ENCODE assay signal across 12 cellular contexts in the genomic region with DNA sequence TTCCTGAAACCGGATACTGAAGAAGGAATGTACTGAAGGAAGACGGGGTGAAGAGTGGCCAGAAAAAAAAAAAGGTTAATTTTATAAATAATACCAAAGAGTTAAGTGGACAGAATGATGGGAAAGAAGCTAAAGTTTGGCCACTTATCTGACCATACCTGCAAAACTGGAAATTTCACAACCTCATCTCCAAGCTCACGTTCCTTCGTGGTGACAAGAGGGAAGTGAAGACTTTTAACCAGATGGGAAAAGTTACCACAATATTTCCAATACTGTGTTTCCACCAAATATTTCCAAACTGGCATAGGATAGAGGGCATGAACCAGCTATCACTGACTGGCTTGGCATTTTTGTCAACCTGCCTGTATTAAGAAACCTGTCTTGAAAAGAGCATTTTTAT. TPM values are rescaled to one million over a fixed set of nuclear protein-coding genes. Genes with fewer than 3 reads are reported as not detected.
DNase-seq lines count a peak whose midpoint lies in the region; ATAC-seq and TF ChIP-seq lines count a peak whose summit lies in the region.
"Had no signal": no experiment of that assay in that cellular context is flagged by ENCODE, and none has a peak within 500 bp of the region (broad histone marks: within the 10 kb centered on the region; RNA-seq: fewer than 3 reads in every experiment).

No MANE protein-coding gene starts in this region.

- H4K5ac ChIP-seq in IMR-90 (ENCODE audit: low read depth, low read length), result peak overlapping the region; percentile 30; the same call in 1 of the 2 replicates

- peaks cover 5 to 14% of the 10 kb centered on the region in 2 donors for H3K36me3 Mint-ChIP-seq in CD14-positive monocyte
- H3K36me3 Mint-ChIP-seq in chondrocyte (ENCODE audit: low read depth), result no peaks in the 10 kb centered on the region

- no peak overlapping the region for H2AFZ ChIP-seq in IMR-90 (replicated peaks; ENCODE audit: low read length, poor library complexity)

- peaks cover 93% of the 10 kb centered on the region for H3K4me1 Mint-ChIP-seq in CD14-positive monocyte
- peaks cover 73% of the 10 kb centered on the region for H3K4me1 Mint-ChIP-seq in chondrocyte (ENCODE audit: low read depth)

- H3K9ac ChIP-seq in IMR-90 (ENCODE audit: low read depth, low read length), result no peak overlapping the region

- peaks cover 15 to 70% of the 10 kb centered on the region in 2 experiments for H3K79me1 ChIP-seq in IMR-90 (ENCODE audit: low read depth in 1 of 2, low read length in 2 of 2)

- H3K9me3 ChIP-seq in IMR-90 (ENCODE audit: control insufficient read depth, insufficient read depth, low read length) (no peaks in the 10 kb centered on the region), prostate gland (no peaks in the 10 kb centered on the region)

- H3K27me3 Mint-ChIP-seq in CD14-positive monocyte (ENCODE audit: low read depth in 3 of 3), result no peaks in the 10 kb centered on the region
- H3K27me3 Mint-ChIP-seq in chondrocyte (ENCODE audit: low read depth), result no peaks in the 10 kb centered on the region

- H2BK15ac ChIP-seq in IMR-90 (ENCODE audit: low read depth, low read length), result peak overlapping the region; percentile 77; the same call in 2 of the 3 replicates

- no peak overlapping the region for H2AK9ac ChIP-seq in IMR-90 (replicated peaks; ENCODE audit: low read depth, low read length, poor library complexity)

- H2AK5ac ChIP-seq in IMR-90 (ENCODE audit: low read depth, low read length), result peak overlapping the region; percentile 79; the same call in 1 of the 2 replicates

- H3K4me2 ChIP-seq in IMR-90 (ENCODE audit: low read depth, low read length), result no peak overlapping the region

- intact Hi-C loops in CD14-positive monocyte (cut with micrococcal nuclease), result loop anchor here in 1 of 2 donors (10.0 kb wide), 1 partner anchor 1083 kb away; the partner anchor contains the start of gene NOCT
- intact Hi-C loops in IMR-90 (cut with micrococcal nuclease), result loop anchor here (5.0 kb wide), 1 partner anchor 35 kb away; no protein-coding TSS in a partner anchor
- intact Hi-C loops in prostate gland (cut with DNase I), result loop anchor here (5.0 kb wide), 1 partner anchor 55 kb away; the partner anchor contains the start of gene MAML3

- no CpG with 5 or more reads among the region's 4 CpGs for WGBS in IMR-90 (ENCODE audit: extremely low coverage in 2 of 2, insufficient read length in 1 of 2), 2 experiments
- WGBS in prostate gland, result 32% methylated on average over 4 of the region's 4 CpGs

- H3K23ac ChIP-seq in IMR-90 (ENCODE audit: low read depth, low read length), result peak overlapping the region; percentile 58; the same call in 1 of the 2 replicates

- no peak overlapping the region for H3K56ac ChIP-seq in IMR-90 (ENCODE audit: extremely low read depth, insufficient read depth, low read length)

- H2BK5ac ChIP-seq in IMR-90 (ENCODE audit: low read depth, low read length, poor library complexity, severe bottlenecking), result peak overlapping the region; percentile 53

- TF ChIP-seq RAD21 in IMR-90 (IDR thresholded peaks at IDR 0.05; ENCODE audit: low read length), result no peak

- H3K27ac Mint-ChIP-seq in CD14-positive monocyte (peak overlapping the region in 6 of 7 donors; percentile 92 to 99 (median 98)), chondrocyte (ENCODE audit: unreplicated experiment) (peak overlapping the region; percentile 62)
- H3K27ac Mint-ChIP-seq: stimulated activated naive B cell treated with anti-CD40 and anti-IgM and Interleukin-4, amounts not matched to agents 10 μg/mL and 1 μg/mL and 100 μg/mL, for 72 hours had no signal

- H2BK120ac ChIP-seq in IMR-90 (ENCODE audit: low read depth, low read length), result peak overlapping the region; percentile 74

- ATAC-seq in IMR-90 (ENCODE audit: low read depth), result no peak
- ATAC-seq in HG03457 (IDR thresholded peaks at IDR 0.05; ENCODE audit: unreplicated experiment), result no peak
- ATAC-seq: stimulated activated naive B cell treated with anti-CD40 and anti-IgM and Interleukin-4, amounts not matched to agents 10 μg/mL and 1 μg/mL and 100 μg/mL, for 72 hours had no signal

- H3K9me3 Mint-ChIP-seq in CD14-positive monocyte, result peaks cover 0 to 8% (median 4%) of the 10 kb centered on the region in 7 donors
- H3K9me3 Mint-ChIP-seq in chondrocyte (ENCODE audit: low read depth), result no peaks in the 10 kb centered on the region

- H3K4me3 ChIP-seq in IMR-90 (ENCODE audit: insufficient read depth, low read depth, low read length) (no peak overlapping the region), prostate gland (no peak overlapping the region)

- peaks cover 38% of the 10 kb centered on the region for H3K9me1 ChIP-seq in IMR-90 (ENCODE audit: insufficient read depth, low read length)

- H3K4me3 Mint-ChIP-seq in CD14-positive monocyte, result no peak overlapping the region
- H3K4me3 Mint-ChIP-seq in chondrocyte (ENCODE audit: unreplicated experiment), result no peak overlapping the region
- H3K4me3 Mint-ChIP-seq: stimulated activated naive B cell treated with anti-CD40 and anti-IgM and Interleukin-4, amounts not matched to agents 10 μg/mL and 1 μg/mL and 100 μg/mL, for 72 hours had no signal

- H3K27me3 ChIP-seq in IMR-90 (ENCODE audit: control insufficient read depth, insufficient read depth, low read length), result no peaks in the 10 kb centered on the region
- H3K27me3 ChIP-seq in prostate gland (replicated peaks; ENCODE audit: insufficient read depth), result no peaks in the 10 kb centered on the region

- dilution Hi-C loops in IMR-90 (cut with HindIII; ENCODE audit: low sequenced_read_pairs, unreplicated experiment), result no loop called here

- H3K27ac ChIP-seq in IMR-90 (ENCODE audit: insufficient read depth, low read length), result no peak overlapping the region
- H3K27ac ChIP-seq in prostate gland, result peak overlapping the region; percentile 59 to 77

- no peak for DNase-seq in CD14-positive monocyte (ENCODE audit: low spot score)
- no peak for DNase-seq in IMR-90
- no peak for DNase-seq in chondrocyte (ENCODE audit: low spot score)
- DNase-seq in prostate gland (ENCODE audit: low spot score), result no peak
- DNase-seq in NCI-H2196 (lab: John Stamatoyannopoulos, UW; ENCODE audit: unreplicated experiment), result no peak
- no peak for DNase-seq in stimulated activated CD4-positive, alpha-beta T cell treated with anti-CD3 and anti-CD28 coated beads, Interleukin-1b, Interleukin-23, amount 100 ng/mL, for 48 hours
- DNase-seq: activated gamma-delta T cell treated with Interleukin-2 at 50 U/mL for 16 hours; NCI-H1436; NCI-H524; stimulated activated CD4-positive, alpha-beta T cell treated with anti-CD3 and anti-CD28 coated beads, Interleukin-4, amount 100 ng/mL, for 24 hours; stimulated activated naive B cell treated with anti-CD40 and anti-IgM and Interleukin-4, amounts not matched to agents 10 μg/mL and 1 μg/mL and 100 μg/mL, for 72 hours had no signal

- H3K18ac ChIP-seq in IMR-90 (ENCODE audit: low read depth, low read length), result peak overlapping the region; percentile 36; the same call in 1 of the 2 replicates

- peak overlapping the region; percentile 27; the same call in 1 of the 2 replicates for H4K91ac ChIP-seq in IMR-90 (ENCODE audit: insufficient read depth, low read depth, low read length)

- TF ChIP-seq POLR2A in IMR-90 (IDR thresholded peaks at IDR 0.05; ENCODE audit: low read depth, low read length) (no peak), prostate gland (IDR thresholded peaks at IDR 0.05) (no peak)

- TF ChIP-seq CTCF in CD14-positive monocyte (IDR thresholded peaks at IDR 0.05), result no peak
- TF ChIP-seq CTCF in IMR-90 (conservative IDR thresholded peaks at IDR 0.05; ENCODE audit: low read depth, low read length), result no peak
- no peak for TF ChIP-seq CTCF in chondrocyte (IDR thresholded peaks at IDR 0.05)
- no peak for TF ChIP-seq CTCF in prostate gland (IDR thresholded peaks at IDR 0.05)

- H3K4me1 ChIP-seq in IMR-90 (ENCODE audit: control insufficient read depth, insufficient read depth, low read length) (peaks cover 41% of the 10 kb centered on the region), prostate gland (replicated peaks) (peaks cover 21% of the 10 kb centered on the region)

- BruUV-seq in IMR-90 (replicated peaks; lab: Mats Ljungman, UMichigan), result no TSS peak

- H3K14ac ChIP-seq in IMR-90 (replicated peaks; ENCODE audit: low read depth, low read length), result peak overlapping the region; percentile 78

- no peaks in the 10 kb centered on the region for H4K20me1 ChIP-seq in IMR-90 (ENCODE audit: insufficient read depth, low read length)

- peak overlapping the region; percentile 62; the same call in 1 of the 2 replicates for H3K4ac ChIP-seq in IMR-90 (ENCODE audit: low read depth, low read length)

- H2BK20ac ChIP-seq in IMR-90 (ENCODE audit: low read depth, low read length), result peak overlapping the region; percentile 71

- H4K8ac ChIP-seq in IMR-90 (ENCODE audit: low read depth in 2 of 2, low read length in 2 of 2), result peak overlapping the region; percentile 17 to 62; a peak in 1 of 4 replicates

- POLR2A ChIA-PET in IMR-90 (lab: Charles Lee; ENCODE audit: unreplicated experiment), result no interaction called here

- no peaks in the 10 kb centered on the region for H3K36me3 ChIP-seq in IMR-90 (ENCODE audit: control insufficient read depth, insufficient read depth, low read length)
- H3K36me3 ChIP-seq in prostate gland, result no peaks in the 10 kb centered on the region

- in situ Hi-C loops in IMR-90 (cut with MboI; ENCODE audit: low sequenced_read_pairs), result no loop called here

- CTCF ChIA-PET in IMR-90 (lab: Yijun Ruan, JAX), result interaction anchor here (0.5 kb wide), 1 partner anchor 132 kb away, joined by 3 read pairs; no protein-coding TSS in a partner anchor

TF ChIP-seq in IMR-90, 13 proteins besides CTCF, POLR2A, EP300 and RAD21 (continues in another document):
- TF ChIP-seq CHD1 (IDR thresholded peaks at IDR 0.05; ENCODE audit: low read depth, low read length) (no peak), MAZ (IDR thresholded peaks at IDR 0.05; ENCODE audit: borderline replicate concordance, low read depth, low read length) (no peak), RCOR1 (IDR thresholded peaks at IDR 0.05; ENCODE audit: insufficient replicate concordance, low read length) (no peak), RFX5 (IDR thresholded peaks at IDR 0.05; ENCODE audit: low read depth, low read length) (no peak), FOS (IDR thresholded peaks at IDR 0.05; ENCODE audit: low read depth, low read length) (no peak)

RNA-seq across cellular contexts. Expression of gene MAML3, which starts 56.4 kb away (rescaled TPM):
- polyA plus RNA-seq in CD14-positive monocyte, result 1 to 10 TPM; 1.5 to 2.3 TPM
- total RNA-seq in IMR-90 (2012; rRNA removed), result 0.90 and 1.1 TPM in 2 replicates
- polyA plus RNA-seq in IMR-90 (2012; rRNA removed), result 1.7 and 2.0 TPM in 2 replicates
- polyA plus RNA-seq in IMR-90 (2012; cell fraction: cytosol; rRNA removed), result 0.78 and 1.8 TPM in 2 replicates
- polyA plus RNA-seq in IMR-90 (2012; cell fraction: nucleus; rRNA removed; ENCODE audit: low replicate concordance), result 1.3 and 2.3 TPM in 2 replicates
- total RNA-seq in chondrocyte, result 1.6 to 7.2 TPM (median 2.0 TPM) in 3 replicates
- total RNA-seq in prostate gland, result 10 to 100 TPM; 15.0 to 30.6 TPM
